11 cellular contexts compared by ENCODE assay signal in genomic region chr11:128238521-128239222, GRCh38.
DNase-seq lines count a peak whose midpoint lies in the region; ATAC-seq lines count a peak whose summit lies in the region.
"Had no signal": no experiment of that assay in that cellular context is flagged by ENCODE, and none has a peak within 500 bp of the region (broad histone marks: within the 10 kb centered on the region; RNA-seq: fewer than 3 reads in every experiment).

No MANE protein-coding gene starts in this region.

- in situ Hi-C loops in HAP-1 (cut with MboI; ENCODE audit: low sequenced_read_pairs): no loop called here

- peak overlapping the region; percentile 6 for H3K27ac Mint-ChIP-seq in activated naive CD4-positive, alpha-beta T cell treated with anti-CD3 and anti-CD28 coated beads, Interleukin-2, amount 50 U/mL, for 24 hours
- H3K27ac Mint-ChIP-seq in activated naive CD4-positive, alpha-beta T cell treated with anti-CD3 and anti-CD28 coated beads, Interleukin-2, amount 50 U/mL, for 72 hours: peak overlapping the region; percentile 39 to 86

- no peaks in the 10 kb centered on the region for H3K36me3 ChIP-seq in HAP-1 (replicated peaks)

- no peak overlapping the region for H3K4me3 Mint-ChIP-seq in activated naive CD4-positive, alpha-beta T cell treated with anti-CD3 and anti-CD28 coated beads, Interleukin-2, amount 50 U/mL, for 24 hours

- H3K4me1 ChIP-seq in HAP-1: no peaks in the 10 kb centered on the region
- H3K4me1 ChIP-seq: psoas muscle had no signal

- no peaks in the 10 kb centered on the region for H3K27me3 ChIP-seq in HAP-1 (ENCODE audit: low read depth)

- no peaks in the 10 kb centered on the region for H3K9me3 ChIP-seq in HAP-1
- H3K9me3 ChIP-seq: psoas muscle had no signal

- ATAC-seq in HG03520 (IDR thresholded peaks at IDR 0.05; ENCODE audit: unreplicated experiment) (peak; percentile 60), GM18907 (IDR thresholded peaks at IDR 0.05; ENCODE audit: unreplicated experiment) (no peak)
- peak; percentile 96 to 97 for ATAC-seq in activated naive CD4-positive, alpha-beta T cell treated with anti-CD3 and anti-CD28 coated beads, Interleukin-2, amount 50 U/mL, for 72 hours
- ATAC-seq: left lobe of liver, psoas muscle had no signal

- no peaks in the 10 kb centered on the region for H3K36me3 Mint-ChIP-seq in activated naive CD4-positive, alpha-beta T cell treated with anti-CD3 and anti-CD28 coated beads, Interleukin-2, amount 50 U/mL, for 24 hours
- no peaks in the 10 kb centered on the region for H3K36me3 Mint-ChIP-seq in activated naive CD4-positive, alpha-beta T cell treated with anti-CD3 and anti-CD28 coated beads, Interleukin-2, amount 50 U/mL, for 72 hours

- H3K4me1 Mint-ChIP-seq in activated naive CD4-positive, alpha-beta T cell treated with anti-CD3 and anti-CD28 coated beads, Interleukin-2, amount 50 U/mL, for 24 hours: peaks cover 24% of the 10 kb centered on the region

- no peaks in the 10 kb centered on the region for H3K9me3 Mint-ChIP-seq in activated naive CD4-positive, alpha-beta T cell treated with anti-CD3 and anti-CD28 coated beads, Interleukin-2, amount 50 U/mL, for 24 hours
- H3K9me3 Mint-ChIP-seq in activated naive CD4-positive, alpha-beta T cell treated with anti-CD3 and anti-CD28 coated beads, Interleukin-2, amount 50 U/mL, for 72 hours: no peaks in the 10 kb centered on the region

- DNase-seq in activated naive CD4-positive, alpha-beta T cell (lab: John Stamatoyannopoulos, UW): no peak
- DNase-seq in activated naive CD4-positive, alpha-beta T cell treated with anti-CD3 and anti-CD28 coated beads, Interleukin-2, amount 50 U/mL, for 72 hours (ENCODE audit: low spot score in 2 of 2): no peak
- DNase-seq in NCI-H510A treated with DMSO at 0.1 percent for 48 hours (lab: John Stamatoyannopoulos, UW) (no peak), HAP-1 (ENCODE audit: low spot score in 2 of 2) (no peak)
- no peak for DNase-seq in stimulated activated naive CD4-positive, alpha-beta T cell treated with Interleukin-2 at 50 U/mL for 16 hours (lab: John Stamatoyannopoulos, UW)
- DNase-seq: NCI-H146, psoas muscle had no signal

- H3K4me3 ChIP-seq in HAP-1: no peak overlapping the region
- H3K4me3 ChIP-seq: psoas muscle had no signal

- H3K27me3 Mint-ChIP-seq in activated naive CD4-positive, alpha-beta T cell treated with anti-CD3 and anti-CD28 coated beads, Interleukin-2, amount 50 U/mL, for 24 hours: no peaks in the 10 kb centered on the region
